In genomic region chr15:74123685-74124084, GRCh38 we compare ENCODE assay signal across 34 cellular contexts. TPM values are rescaled to one million over a fixed set of nuclear protein-coding genes. Genes with fewer than 3 reads are reported as not detected.
"Had no signal": no experiment of that assay in that cellular context is flagged by ENCODE, and none has a peak within 500 bp of the region (broad histone marks: within the 10 kb centered on the region; RNA-seq: fewer than 3 reads in every experiment).

No MANE protein-coding gene starts in this region.

- H3K4me3 Mint-ChIP-seq: activated CD4-positive, alpha-beta memory T cell treated with anti-CD3 and anti-CD28 coated beads, Interleukin-2, amount 10 ng/mL, durations not matched to agents 7 days and 5 days; activated CD8-positive, alpha-beta memory T cell treated with anti-CD3 and anti-CD28 coated beads, Interleukin-2, amount 10 ng/mL, durations not matched to agents 7 days and 5 days; activated naive CD4-positive, alpha-beta T cell treated with anti-CD3 and anti-CD28 coated beads, Interleukin-2, amount 10 ng/mL, durations not matched to agents 7 days and 5 days; activated naive CD8-positive, alpha-beta T cell; activated naive CD8-positive, alpha-beta T cell treated with anti-CD3 and anti-CD28 coated beads, Interleukin-2, amount 50 U/mL, for 24 hours; T-cell; T-helper 17 cell had no signal

- H3K4me3 ChIP-seq: MG63, PC-9 had no signal

- H3K9me3 ChIP-seq: MG63 had no signal

- ATAC-seq: activated CD8-positive, alpha-beta memory T cell treated with anti-CD3 and anti-CD28 coated beads, Interleukin-2, amount 10 ng/mL, durations not matched to agents 7 days and 5 days; activated naive CD8-positive, alpha-beta T cell treated with anti-CD3 and anti-CD28 coated beads, Interleukin-2, amount 50 U/mL, for 24 hours; Right ventricle myocardium inferior; SK-N-SH treated with all-trans-retinoic acid at 6 μM for 48 hours; T-cell; T-helper 17 cell had no signal

- H3K36me3 Mint-ChIP-seq: activated CD8-positive, alpha-beta memory T cell treated with anti-CD3 and anti-CD28 coated beads, Interleukin-2, amount 10 ng/mL, durations not matched to agents 7 days and 5 days; activated naive CD4-positive, alpha-beta T cell treated with anti-CD3 and anti-CD28 coated beads, Interleukin-2, amount 10 ng/mL, durations not matched to agents 7 days and 5 days; activated naive CD8-positive, alpha-beta T cell; brain; T-cell had no signal

- H3K4me2 ChIP-seq: PC-9 had no signal

- DNase-seq: activated B cell treated with CpG ODN at 0.5 μM for 24 hours; activated CD4-positive, alpha-beta memory T cell treated with anti-CD3 and anti-CD28 coated beads, Interleukin-2, amount 10 ng/mL, durations not matched to agents 7 days and 5 days; activated CD4-positive, alpha-beta T cell treated with anti-CD3 and anti-CD28 coated beads for 4 hours; activated CD4-positive, CD25-positive, alpha-beta regulatory T cell treated with anti-CD3 and anti-CD28 coated beads, Interleukin-2, amount 50 U/mL, for 72 hours; activated CD8-positive, alpha-beta memory T cell treated with anti-CD3 and anti-CD28 coated beads for 24 hours; activated CD8-positive, alpha-beta memory T cell treated with anti-CD3 and anti-CD28 coated beads, Interleukin-2, amount 10 ng/mL, durations not matched to agents 7 days and 5 days; activated CD8-positive, alpha-beta memory T cell treated with anti-CD3 and anti-CD28 coated beads, Interleukin-2, amount 50 U/mL, for 48 hours; activated effector memory CD4-positive, alpha-beta T cell treated with Interleukin-2 at 50 U/mL for 16 hours; activated naive CD4-positive, alpha-beta T cell treated with anti-CD3 and anti-CD28 coated beads, Interleukin-2, amount 10 ng/mL, durations not matched to agents 7 days and 5 days; activated naive CD8-positive, alpha-beta T cell treated with anti-CD3 and anti-CD28 coated beads, Interleukin-2, amount 50 U/mL, for 24 hours; activated T-cell treated with anti-CD3 and anti-CD28 coated beads, Interleukin-2, amount 50 U/mL, for 48 hours; anterior cingulate cortex; caudate nucleus; cerebellar nuclear complex; Karpas-422; MG63; NCI-H1092; NCI-H146; NCI-H187 treated with DMSO at 0.1 percent for 48 hours; NCI-H2081; NCI-H226; NCI-H446 treated with DMSO at 0.1 percent for 48 hours; PC-9; SIG-M5; T-cell; T-helper 17 cell had no signal

- H2AFZ ChIP-seq: PC-9 had no signal

- H3K36me3 ChIP-seq: MG63 had no signal

- H3K27ac Mint-ChIP-seq: activated B cell treated with CpG ODN at 0.5 μM for 24 hours; activated CD4-positive, alpha-beta memory T cell treated with anti-CD3 and anti-CD28 coated beads, Interleukin-2, amount 10 ng/mL, durations not matched to agents 7 days and 5 days; activated CD8-positive, alpha-beta memory T cell treated with anti-CD3 and anti-CD28 coated beads, Interleukin-2, amount 10 ng/mL, durations not matched to agents 7 days and 5 days; activated naive CD4-positive, alpha-beta T cell treated with anti-CD3 and anti-CD28 coated beads, Interleukin-2, amount 10 ng/mL, durations not matched to agents 7 days and 5 days; activated naive CD8-positive, alpha-beta T cell; activated naive CD8-positive, alpha-beta T cell treated with anti-CD3 and anti-CD28 coated beads, Interleukin-2, amount 50 U/mL, for 24 hours; T-helper 17 cell had no signal

- H3K27ac ChIP-seq: PC-9, RWPE1, VCaP had no signal

- H3K9me3 Mint-ChIP-seq: activated B cell treated with CpG ODN at 0.5 μM for 24 hours; activated CD4-positive, alpha-beta memory T cell treated with anti-CD3 and anti-CD28 coated beads, Interleukin-2, amount 10 ng/mL, durations not matched to agents 7 days and 5 days; activated naive CD4-positive, alpha-beta T cell treated with anti-CD3 and anti-CD28 coated beads, Interleukin-2, amount 10 ng/mL, durations not matched to agents 7 days and 5 days; activated naive CD8-positive, alpha-beta T cell treated with anti-CD3 and anti-CD28 coated beads, Interleukin-2, amount 50 U/mL, for 24 hours; T-cell had no signal

RNA-seq across cellular contexts. Expression of gene ISLR2, which starts 6.7 kb away (rescaled TPM):
- total RNA-seq: activated B cell treated with CpG ODN at 0.5 μM for 24 hours, bronchial epithelial cell, SK-MEL-5, T-helper 17 cell had no signal

RNA-seq across cellular contexts. Expression of gene GOLGA6A, which starts 41.3 kb away (rescaled TPM):
- total RNA-seq: activated B cell treated with CpG ODN at 0.5 μM for 24 hours; activated CD4-positive, alpha-beta memory T cell treated with anti-CD3 and anti-CD28 coated beads, Interleukin-2, amount 10 ng/mL, durations not matched to agents 7 days and 5 days; activated CD8-positive, alpha-beta memory T cell treated with anti-CD3 and anti-CD28 coated beads, Interleukin-2, amount 10 ng/mL, durations not matched to agents 7 days and 5 days; bronchial epithelial cell; PC-9; Right ventricle myocardium inferior; SK-MEL-5 had no signal

RNA-seq across cellular contexts. Expression of gene ISLR, which starts 49.8 kb away (rescaled TPM):
- total RNA-seq: activated B cell treated with CpG ODN at 0.5 μM for 24 hours; activated CD4-positive, alpha-beta memory T cell treated with anti-CD3 and anti-CD28 coated beads, Interleukin-2, amount 10 ng/mL, durations not matched to agents 7 days and 5 days; activated CD8-positive, alpha-beta memory T cell treated with anti-CD3 and anti-CD28 coated beads, Interleukin-2, amount 10 ng/mL, durations not matched to agents 7 days and 5 days; PC-9; SK-MEL-5; T-helper 17 cell had no signal
